In the genomic region with DNA sequence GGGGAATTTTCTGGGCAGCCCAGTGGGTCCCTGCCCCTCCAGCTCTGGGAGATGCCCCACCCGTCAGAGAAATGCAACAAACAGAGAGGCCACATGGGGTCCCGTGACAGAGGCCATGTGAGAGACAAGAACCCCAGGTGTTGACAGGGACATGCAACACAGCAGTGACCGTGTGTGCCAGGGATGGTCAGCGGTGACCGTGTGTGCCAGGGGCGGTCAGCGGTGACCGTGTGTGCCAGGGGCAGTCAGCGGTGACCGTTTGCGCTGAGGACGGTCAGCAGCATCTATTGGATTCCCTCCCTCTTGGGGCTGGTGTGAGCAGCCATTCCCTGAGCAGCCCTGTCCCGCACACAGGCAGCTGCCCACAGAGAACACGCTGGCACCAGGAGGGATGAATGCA, we compare ENCODE assay signal across 2 cellular contexts.
TF ChIP-seq lines count a peak whose summit lies in the region.

No MANE protein-coding gene starts in this region.

TF ChIP-seq in SK-N-SH, 30 proteins besides CTCF, POLR2A, EP300 and RAD21 (continued from another document):
- TF ChIP-seq, protein P1, sequence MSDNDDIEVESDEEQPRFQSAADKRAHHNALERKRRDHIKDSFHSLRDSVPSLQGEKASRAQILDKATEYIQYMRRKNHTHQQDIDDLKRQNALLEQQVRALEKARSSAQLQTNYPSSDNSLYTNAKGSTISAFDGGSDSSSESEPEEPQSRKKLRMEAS (IDR thresholded peaks at IDR 0.05; ENCODE audit: low read depth): no peak
- TF ChIP-seq CHD2 (IDR thresholded peaks at IDR 0.05; ENCODE audit: low read length, partially characterized antibody) (no peak), SMC3 (IDR thresholded peaks at IDR 0.05; ENCODE audit: low read depth, low read length) (no peak)
- TF ChIP-seq, protein P2, sequence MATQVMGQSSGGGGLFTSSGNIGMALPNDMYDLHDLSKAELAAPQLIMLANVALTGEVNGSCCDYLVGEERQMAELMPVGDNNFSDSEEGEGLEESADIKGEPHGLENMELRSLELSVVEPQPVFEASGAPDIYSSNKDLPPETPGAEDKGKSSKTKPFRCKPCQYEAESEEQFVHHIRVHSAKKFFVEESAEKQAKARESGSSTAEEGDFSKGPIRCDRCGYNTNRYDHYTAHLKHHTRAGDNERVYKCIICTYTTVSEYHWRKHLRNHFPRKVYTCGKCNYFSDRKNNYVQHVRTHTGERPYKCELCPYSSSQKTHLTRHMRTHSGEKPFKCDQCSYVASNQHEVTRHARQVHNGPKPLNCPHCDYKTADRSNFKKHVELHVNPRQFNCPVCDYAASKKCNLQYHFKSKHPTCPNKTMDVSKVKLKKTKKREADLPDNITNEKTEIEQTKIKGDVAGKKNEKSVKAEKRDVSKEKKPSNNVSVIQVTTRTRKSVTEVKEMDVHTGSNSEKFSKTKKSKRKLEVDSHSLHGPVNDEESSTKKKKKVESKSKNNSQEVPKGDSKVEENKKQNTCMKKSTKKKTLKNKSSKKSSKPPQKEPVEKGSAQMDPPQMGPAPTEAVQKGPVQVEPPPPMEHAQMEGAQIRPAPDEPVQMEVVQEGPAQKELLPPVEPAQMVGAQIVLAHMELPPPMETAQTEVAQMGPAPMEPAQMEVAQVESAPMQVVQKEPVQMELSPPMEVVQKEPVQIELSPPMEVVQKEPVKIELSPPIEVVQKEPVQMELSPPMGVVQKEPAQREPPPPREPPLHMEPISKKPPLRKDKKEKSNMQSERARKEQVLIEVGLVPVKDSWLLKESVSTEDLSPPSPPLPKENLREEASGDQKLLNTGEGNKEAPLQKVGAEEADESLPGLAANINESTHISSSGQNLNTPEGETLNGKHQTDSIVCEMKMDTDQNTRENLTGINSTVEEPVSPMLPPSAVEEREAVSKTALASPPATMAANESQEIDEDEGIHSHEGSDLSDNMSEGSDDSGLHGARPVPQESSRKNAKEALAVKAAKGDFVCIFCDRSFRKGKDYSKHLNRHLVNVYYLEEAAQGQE (IDR thresholded peaks at IDR 0.05; ENCODE audit: low read depth, low read length): no peak
TF ChIP-seq in SK-N-SH: peak in this region for 0.

TF ChIP-seq in SK-N-SH treated with all-trans-retinoic acid at 6 μM for 48 hours, 23 proteins besides CTCF, POLR2A, EP300 and RAD21 (continued from another document):
- TF ChIP-seq, protein P3, sequence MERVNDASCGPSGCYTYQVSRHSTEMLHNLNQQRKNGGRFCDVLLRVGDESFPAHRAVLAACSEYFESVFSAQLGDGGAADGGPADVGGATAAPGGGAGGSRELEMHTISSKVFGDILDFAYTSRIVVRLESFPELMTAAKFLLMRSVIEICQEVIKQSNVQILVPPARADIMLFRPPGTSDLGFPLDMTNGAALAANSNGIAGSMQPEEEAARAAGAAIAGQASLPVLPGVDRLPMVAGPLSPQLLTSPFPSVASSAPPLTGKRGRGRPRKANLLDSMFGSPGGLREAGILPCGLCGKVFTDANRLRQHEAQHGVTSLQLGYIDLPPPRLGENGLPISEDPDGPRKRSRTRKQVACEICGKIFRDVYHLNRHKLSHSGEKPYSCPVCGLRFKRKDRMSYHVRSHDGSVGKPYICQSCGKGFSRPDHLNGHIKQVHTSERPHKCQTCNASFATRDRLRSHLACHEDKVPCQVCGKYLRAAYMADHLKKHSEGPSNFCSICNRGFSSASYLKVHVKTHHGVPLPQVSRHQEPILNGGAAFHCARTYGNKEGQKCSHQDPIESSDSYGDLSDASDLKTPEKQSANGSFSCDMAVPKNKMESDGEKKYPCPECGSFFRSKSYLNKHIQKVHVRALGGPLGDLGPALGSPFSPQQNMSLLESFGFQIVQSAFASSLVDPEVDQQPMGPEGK (CRISPR knock-in tag; IDR thresholded peaks at IDR 0.05; ENCODE audit: borderline replicate concordance): no peak
- TF ChIP-seq GLIS3 (CRISPR knock-in tag; IDR thresholded peaks at IDR 0.05): no peak
- TF ChIP-seq, protein P4, sequence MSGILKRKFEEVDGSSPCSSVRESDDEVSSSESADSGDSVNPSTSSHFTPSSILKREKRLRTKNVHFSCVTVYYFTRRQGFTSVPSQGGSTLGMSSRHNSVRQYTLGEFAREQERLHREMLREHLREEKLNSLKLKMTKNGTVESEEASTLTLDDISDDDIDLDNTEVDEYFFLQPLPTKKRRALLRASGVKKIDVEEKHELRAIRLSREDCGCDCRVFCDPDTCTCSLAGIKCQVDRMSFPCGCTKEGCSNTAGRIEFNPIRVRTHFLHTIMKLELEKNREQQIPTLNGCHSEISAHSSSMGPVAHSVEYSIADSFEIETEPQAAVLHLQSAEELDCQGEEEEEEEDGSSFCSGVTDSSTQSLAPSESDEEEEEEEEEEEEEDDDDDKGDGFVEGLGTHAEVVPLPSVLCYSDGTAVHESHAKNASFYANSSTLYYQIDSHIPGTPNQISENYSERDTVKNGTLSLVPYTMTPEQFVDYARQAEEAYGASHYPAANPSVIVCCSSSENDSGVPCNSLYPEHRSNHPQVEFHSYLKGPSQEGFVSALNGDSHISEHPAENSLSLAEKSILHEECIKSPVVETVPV (CRISPR knock-in tag; IDR thresholded peaks at IDR 0.05): no peak
- no peak for TF ChIP-seq BACH2 (CRISPR knock-in tag; IDR thresholded peaks at IDR 0.05; ENCODE audit: borderline replicate concordance)
- TF ChIP-seq ZFP30 (CRISPR knock-in tag; IDR thresholded peaks at IDR 0.05): no peak
- TF ChIP-seq, protein P5, sequence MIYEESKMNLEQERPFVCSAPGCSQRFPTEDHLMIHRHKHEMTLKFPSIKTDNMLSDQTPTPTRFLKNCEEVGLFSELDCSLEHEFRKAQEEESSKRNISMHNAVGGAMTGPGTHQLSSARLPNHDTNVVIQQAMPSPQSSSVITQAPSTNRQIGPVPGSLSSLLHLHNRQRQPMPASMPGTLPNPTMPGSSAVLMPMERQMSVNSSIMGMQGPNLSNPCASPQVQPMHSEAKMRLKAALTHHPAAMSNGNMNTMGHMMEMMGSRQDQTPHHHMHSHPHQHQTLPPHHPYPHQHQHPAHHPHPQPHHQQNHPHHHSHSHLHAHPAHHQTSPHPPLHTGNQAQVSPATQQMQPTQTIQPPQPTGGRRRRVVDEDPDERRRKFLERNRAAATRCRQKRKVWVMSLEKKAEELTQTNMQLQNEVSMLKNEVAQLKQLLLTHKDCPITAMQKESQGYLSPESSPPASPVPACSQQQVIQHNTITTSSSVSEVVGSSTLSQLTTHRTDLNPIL (CRISPR knock-in tag; IDR thresholded peaks at IDR 0.05; ENCODE audit: low read depth): no peak
- no peak for TF ChIP-seq ZNF70 (CRISPR knock-in tag; IDR thresholded peaks at IDR 0.05)
- TF ChIP-seq ISL1 (CRISPR knock-in tag; IDR thresholded peaks at IDR 0.05): no peak
- no peak for TF ChIP-seq ZC3H10 (CRISPR knock-in tag; IDR thresholded peaks at IDR 0.05)
- TF ChIP-seq CSDC2 (CRISPR knock-in tag; IDR thresholded peaks at IDR 0.05): no peak
- no peak for TF ChIP-seq ZNF565 (CRISPR knock-in tag; conservative IDR thresholded peaks at IDR 0.05; ENCODE audit: low read depth)
- no peak for TF ChIP-seq ZNF8 (CRISPR knock-in tag; IDR thresholded peaks at IDR 0.05)
